ENCODE assay signal across 9 cellular contexts in the genomic region with DNA sequence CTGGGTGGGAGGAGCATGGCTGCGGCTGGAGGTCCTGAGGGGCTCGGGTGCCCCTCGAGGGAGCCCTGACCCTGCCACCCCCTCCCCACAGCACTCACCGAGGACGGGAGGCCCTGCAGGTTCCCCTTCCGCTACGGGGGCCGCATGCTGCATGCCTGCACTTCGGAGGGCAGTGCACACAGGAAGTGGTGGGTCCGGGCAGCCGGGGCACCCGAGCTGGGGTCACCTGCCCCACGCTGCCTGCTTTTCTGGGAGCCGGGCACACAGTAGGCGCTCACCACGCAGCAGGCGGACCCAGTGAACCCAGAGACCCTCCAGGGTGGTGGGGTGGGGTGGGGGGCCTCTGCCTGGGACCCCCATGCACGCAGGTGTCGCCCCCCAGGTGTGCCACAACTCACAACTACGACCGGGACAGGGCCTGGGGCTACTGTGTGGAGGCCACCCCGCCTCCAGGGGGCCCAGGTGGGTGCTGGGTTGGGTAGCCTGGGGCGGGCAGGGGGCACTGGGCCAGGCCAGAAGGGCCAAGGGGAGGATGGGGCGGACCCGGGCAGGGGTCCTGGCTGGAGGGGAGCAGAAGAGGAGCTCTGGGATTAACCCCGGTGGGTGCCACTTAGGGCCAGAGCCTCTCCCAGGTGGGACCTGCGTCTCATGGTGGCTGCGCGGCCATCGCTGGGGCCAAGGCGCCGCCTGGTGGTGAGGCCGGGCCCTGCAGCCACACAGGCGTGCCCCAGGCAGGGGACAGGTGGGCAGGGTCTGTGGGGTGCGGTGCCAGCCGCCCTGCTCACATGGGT. TPM values are rescaled to one million over a fixed set of nuclear protein-coding genes. Genes with fewer than 3 reads are reported as not detected.
DNase-seq lines count a peak whose midpoint lies in the region; ATAC-seq and TF ChIP-seq lines count a peak whose summit lies in the region.
"Had no signal": no experiment of that assay in that cellular context is flagged by ENCODE, and none has a peak within 500 bp of the region (broad histone marks: within the 10 kb centered on the region; RNA-seq: fewer than 3 reads in every experiment).

No MANE protein-coding gene starts in this region.

- POLR2A ChIA-PET in CD8-positive, alpha-beta T cell (lab: Charles Lee) = no interaction called here

- peak; percentile 91 for ATAC-seq in CD8-positive, alpha-beta T cell
- ATAC-seq in GM21381 (IDR thresholded peaks at IDR 0.05; ENCODE audit: unreplicated experiment) (peak; percentile 61), esophagus mucosa (peak; percentile 57), aorta (ENCODE audit: low FRiP score) (peak; percentile 65), GM18870 (IDR thresholded peaks at IDR 0.05; ENCODE audit: unreplicated experiment) (no peak)

- CTCF ChIA-PET in CD8-positive, alpha-beta T cell (lab: Charles Lee) = interaction anchor here (0.6 to 3.7 kb wide), 14 partner anchors 8 to 336 kb away, joined by 3 to 48 read pairs (median 4); no protein-coding TSS in a partner anchor

- no peak overlapping the region for H3K4me3 Mint-ChIP-seq in CD8-positive, alpha-beta T cell

- no peaks in the 10 kb centered on the region for H3K9me3 Mint-ChIP-seq in CD8-positive, alpha-beta T cell

- TF ChIP-seq EP300 in ovary (IDR thresholded peaks at IDR 0.05) = no peak

- no peaks in the 10 kb centered on the region for H3K27me3 Mint-ChIP-seq in CD8-positive, alpha-beta T cell (ENCODE audit: low read depth)

- no peak overlapping the region for H3K27ac ChIP-seq in CD8-positive, alpha-beta T cell (ENCODE audit: low read depth, low read length)
- H3K27ac ChIP-seq in ovary (no peak overlapping the region), aorta (ENCODE audit: low read depth in 1 of 2, low read length in 2 of 2) (no peak overlapping the region)

- H3K36me3 Mint-ChIP-seq in CD8-positive, alpha-beta T cell = no peaks in the 10 kb centered on the region

- 29 to 44% (median 30%) methylated on average over 26 to 36 of the region's 36 CpGs for WGBS in ovary, 3 donors
- 49 to 59% methylated on average over 31 to 36 of the region's 36 CpGs for WGBS in aorta, 2 donors

- H3K9me3 ChIP-seq in CD8-positive, alpha-beta T cell (ENCODE audit: low read length) = no peaks in the 10 kb centered on the region
- H3K9me3 ChIP-seq in ovary = no peaks in the 10 kb centered on the region
- H3K9me3 ChIP-seq in aorta (ENCODE audit: control insufficient read depth, low read length) = no peaks in the 10 kb centered on the region

- intact Hi-C loops in CD8-positive, alpha-beta T cell (cut with DNase I, micrococcal nuclease) = loop anchor here in 1 of 2 experiments (1.0 kb wide), 3 partner anchors 97 to 337 kb away; no protein-coding TSS in a partner anchor
- intact Hi-C loops in ovary (cut with DNase I) (loop anchor here in 3 of 4 donors (5.0 to 10.0 kb wide), 4 partner anchors 98 to 338 kb away; no protein-coding TSS in a partner anchor), aorta (cut with DNase I) (loop anchor here (1.0 to 2.0 kb wide), 2 partner anchors 96 to 97 kb away; no protein-coding TSS in a partner anchor)

- no peaks in the 10 kb centered on the region for H3K4me1 ChIP-seq in CD8-positive, alpha-beta T cell (ENCODE audit: insufficient read depth, low read length)
- H3K4me1 ChIP-seq in ovary (ENCODE audit: insufficient read depth) (peaks cover 3% of the 10 kb centered on the region), aorta (ENCODE audit: control insufficient read depth in 1 of 2, insufficient read depth in 2 of 2, low read length in 2 of 2) (no peaks in the 10 kb centered on the region)

- DNase-seq in CD8-positive, alpha-beta T cell = peak; percentile 46 to 83 (median 60)
- DNase-seq in NCI-H460 (ENCODE audit: extremely low read depth, low read depth) = peak; percentile 30
- DNase-seq in activated CD8-positive, alpha-beta memory T cell treated with anti-CD3 and anti-CD28 coated beads, Interleukin-2, amount 50 U/mL, for 4 hours = peak; percentile 67
- DNase-seq in ovary = peak in 4 of 5 donors; percentile 54 to 73 (median 64)
- peak in 1 of 2 donors; percentile 87 for DNase-seq in aorta

- H3K27me3 ChIP-seq in CD8-positive, alpha-beta T cell (ENCODE audit: insufficient read depth, low read length) = no peaks in the 10 kb centered on the region
- H3K27me3 ChIP-seq in ovary (no peaks in the 10 kb centered on the region), aorta (ENCODE audit: control insufficient read depth in 1 of 2, insufficient read depth in 2 of 2, low read length in 1 of 2) (no peaks in the 10 kb centered on the region)

- H3K4me3 ChIP-seq in CD8-positive, alpha-beta T cell (ENCODE audit: low read depth, low read length) = no peak overlapping the region
- no peak overlapping the region for H3K4me3 ChIP-seq in ovary
- no peak overlapping the region for H3K4me3 ChIP-seq in aorta (ENCODE audit: low read length in 2 of 2)

- no peak for TF ChIP-seq POLR2A in ovary (IDR thresholded peaks at IDR 0.05)

- H3K4me1 Mint-ChIP-seq in CD8-positive, alpha-beta T cell (ENCODE audit: low read depth) = no peaks in the 10 kb centered on the region

- H3K36me3 ChIP-seq in CD8-positive, alpha-beta T cell (ENCODE audit: insufficient read depth, low read length) = no peaks in the 10 kb centered on the region
- no peaks in the 10 kb centered on the region for H3K36me3 ChIP-seq in ovary
- H3K36me3 ChIP-seq in aorta (ENCODE audit: control insufficient read depth in 1 of 2, insufficient read depth in 2 of 2, low read length in 1 of 2) = no peaks in the 10 kb centered on the region

- TF ChIP-seq CTCF in CD8-positive, alpha-beta T cell (IDR thresholded peaks at IDR 0.05) = peak; percentile 89
- TF ChIP-seq CTCF in ovary (IDR thresholded peaks at IDR 0.05) = peak; percentile 93 to 96 (median 95)

- no peak overlapping the region for H3K27ac Mint-ChIP-seq in CD8-positive, alpha-beta T cell

RNA-seq across cellular contexts. Expression of gene HGFAC, which starts 1.4 kb away (rescaled TPM):
- not detected for total RNA-seq in CD8-positive, alpha-beta T cell
- total RNA-seq in NCI-H460 (2014; rRNA removed; shearing (Covaris generic)) = not detected in 2 replicates
- 0.10 and 1.3 TPM in 2 replicates for polyA plus RNA-seq in NCI-H460 (2014; cell fraction: nucleus; rRNA removed)
- not detected for total RNA-seq in esophagus mucosa
- total RNA-seq in ovary = 1 to 10 TPM in 1 of 7 donors, under 1 TPM in 5, not detected in 1; 0.15 to 2.1 (median 0.47) TPM
- polyA plus RNA-seq in ovary = 1 to 10 TPM in 1 of 2 donors, not detected in 1; 1.1 TPM
- total RNA-seq in aorta = under 1 TPM; 0.18 to 0.49 TPM
- polyA plus RNA-seq in aorta = 1 to 10 TPM; 1.5 to 2.1 TPM
- total RNA-seq: subcutaneous adipose tissue had no signal

RNA-seq across cellular contexts. Expression of gene DOK7, which starts 20.0 kb away (rescaled TPM):
- total RNA-seq in CD8-positive, alpha-beta T cell = not detected
- 0.05 and 0.14 TPM in 2 replicates for total RNA-seq in NCI-H460 (2014; rRNA removed; shearing (Covaris generic))
- polyA plus RNA-seq in NCI-H460 (2014; cell fraction: nucleus; rRNA removed) = 0.50 and 2.6 TPM in 2 replicates
- total RNA-seq in esophagus mucosa (0.36 TPM), ovary (10 to 100 TPM in 2 of 7 donors, 1 to 10 TPM in 2, under 1 TPM in 1, not detected in 2; 0.24 to 33.4 (median 2.5) TPM), aorta (1 to 10 TPM; 3.3 to 9.1 TPM)
- polyA plus RNA-seq in ovary (under 1 TPM in 1 of 2 donors, not detected in 1; 0.19 TPM), aorta (1 to 10 TPM; 4.3 to 5.1 TPM)
- total RNA-seq: subcutaneous adipose tissue had no signal
